ENCODE assay signal across 1 cellular context in the genomic region with DNA sequence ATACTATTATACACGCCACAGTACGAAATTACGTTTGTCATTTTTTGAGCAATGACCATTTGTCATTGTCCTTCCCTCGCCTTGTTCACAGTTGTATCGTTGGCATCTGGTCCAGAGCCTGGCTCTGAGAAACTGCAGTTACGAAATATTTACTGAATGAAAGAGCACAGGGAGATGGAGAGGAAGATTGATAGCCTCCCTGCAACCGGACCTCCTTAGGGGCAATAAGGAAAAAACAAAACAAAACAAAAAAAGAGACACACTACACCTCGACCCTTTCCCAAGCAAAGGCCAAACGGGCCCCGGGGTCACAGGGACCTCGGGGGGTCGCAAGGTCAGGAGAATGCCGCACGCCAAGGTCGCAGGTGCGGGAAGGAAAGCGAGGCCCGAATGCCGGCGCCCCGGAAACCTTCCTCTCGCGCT.
TF ChIP-seq lines count a peak whose summit lies in the region.

No MANE protein-coding gene starts in this region.

TF ChIP-seq in H1, 55 proteins besides CTCF, POLR2A, EP300 and RAD21:
- TF ChIP-seq CHD7 (IDR thresholded peaks at IDR 0.05; ENCODE audit: insufficient replicate concordance, low read length) (no peak), JUN (IDR thresholded peaks at IDR 0.05; ENCODE audit: low read depth, low read length) (no peak), ZNF274 (IDR thresholded peaks at IDR 0.05; ENCODE audit: borderline replicate concordance, extremely low read depth, low read length) (no peak), ASH2L (IDR thresholded peaks at IDR 0.05; ENCODE audit: low read length) (no peak), KDM5A (IDR thresholded peaks at IDR 0.05; ENCODE audit: low read length) (no peak), CHD1 (IDR thresholded peaks at IDR 0.05; ENCODE audit: low read depth, low read length) (no peak), YY1 (IDR thresholded peaks at IDR 0.05; ENCODE audit: low read depth, low read length) (0 out of 2 replicates have a peak, but pooled peaks have one; percentile 22), GTF2F1 (IDR thresholded peaks at IDR 0.05; ENCODE audit: borderline replicate concordance, low read depth, low read length) (no peak), KDM4A (IDR thresholded peaks at IDR 0.05; ENCODE audit: low read depth, low read length, severe bottlenecking) (no peak), TBP (IDR thresholded peaks at IDR 0.05; ENCODE audit: low read depth, low read length) (0 out of 2 replicates have a peak, but pooled peaks have one; percentile 5), HDAC6 (IDR thresholded peaks at IDR 0.05; ENCODE audit: low read depth, low read length) (no peak), SIN3A (conservative IDR thresholded peaks at IDR 0.05 in 1 of 2, IDR thresholded peaks at IDR 0.05 in 1 of 2; ENCODE audit: low read depth in 1 of 2, low read length in 2 of 2) (peak in 1 of 2 experiments; percentile 17; a peak in 1 of 4 replicates), EGR1 (IDR thresholded peaks at IDR 0.05; ENCODE audit: borderline replicate concordance, low read depth, low read length) (no peak), CBX8 (IDR thresholded peaks at IDR 0.05; ENCODE audit: borderline replicate concordance, low read depth, low read length) (no peak)
- TF ChIP-seq, protein P1, sequence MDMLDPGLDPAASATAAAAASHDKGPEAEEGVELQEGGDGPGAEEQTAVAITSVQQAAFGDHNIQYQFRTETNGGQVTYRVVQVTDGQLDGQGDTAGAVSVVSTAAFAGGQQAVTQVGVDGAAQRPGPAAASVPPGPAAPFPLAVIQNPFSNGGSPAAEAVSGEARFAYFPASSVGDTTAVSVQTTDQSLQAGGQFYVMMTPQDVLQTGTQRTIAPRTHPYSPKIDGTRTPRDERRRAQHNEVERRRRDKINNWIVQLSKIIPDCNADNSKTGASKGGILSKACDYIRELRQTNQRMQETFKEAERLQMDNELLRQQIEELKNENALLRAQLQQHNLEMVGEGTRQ (IDR thresholded peaks at IDR 0.05; ENCODE audit: low read length) = no peak
- TF ChIP-seq, protein P2, sequence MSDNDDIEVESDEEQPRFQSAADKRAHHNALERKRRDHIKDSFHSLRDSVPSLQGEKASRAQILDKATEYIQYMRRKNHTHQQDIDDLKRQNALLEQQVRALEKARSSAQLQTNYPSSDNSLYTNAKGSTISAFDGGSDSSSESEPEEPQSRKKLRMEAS (IDR thresholded peaks at IDR 0.05) = no peak
